Comparison of ENCODE assay signal across 11 cellular contexts in genomic region chr5:14212838-14213237, GRCh38.
DNase-seq lines count a peak whose midpoint lies in the region; ATAC-seq and TF ChIP-seq lines count a peak whose summit lies in the region.
"Had no signal": no experiment of that assay in that cellular context is flagged by ENCODE, and none has a peak within 500 bp of the region (broad histone marks: within the 10 kb centered on the region; RNA-seq: fewer than 3 reads in every experiment).

No MANE protein-coding gene starts in this region.

- H3K9me3 Mint-ChIP-seq in CD4-positive, alpha-beta memory T cell = peaks cover 0 to 3% (median 0%) of the 10 kb centered on the region in 8 donors
- H3K9me3 Mint-ChIP-seq: neural crest cell had no signal

- DNase-seq in NCI-H69 (lab: John Stamatoyannopoulos, UW) (peak; percentile 30), osteoblast (ENCODE audit: insufficient read length, low spot score, missing footprints) (no peak), globus pallidus (ENCODE audit: low spot score) (no peak), germinal center (ENCODE audit: low spot score) (no peak)
- DNase-seq in CD4-positive, alpha-beta memory T cell = no peak
- no peak for DNase-seq in activated CD4-positive, alpha-beta T cell treated with anti-CD3 and anti-CD28 coated beads, Interleukin-2, amount 50 U/mL, for 1 hour
- DNase-seq: NCI-H1436 had no signal

- H3K4me1 ChIP-seq in osteoblast (ENCODE audit: insufficient read depth, low read length) = peaks cover 69% of the 10 kb centered on the region
- H3K4me1 ChIP-seq in CD4-positive, alpha-beta memory T cell (ENCODE audit: insufficient read depth, low read length) = no peaks in the 10 kb centered on the region

- POLR2A ChIA-PET in CD4-positive, alpha-beta memory T cell (lab: Charles Lee; ENCODE audit: partially characterized antibody) = no interaction called here

- CTCF ChIA-PET in CD4-positive, alpha-beta memory T cell (lab: Charles Lee; ENCODE audit: partially characterized antibody) = no interaction called here

- H3K4me2 ChIP-seq in osteoblast (ENCODE audit: insufficient read depth, low read length) = peak overlapping the region; percentile 13

- H3K9me3 ChIP-seq in osteoblast (ENCODE audit: low read depth, low read length) = no peaks in the 10 kb centered on the region
- H3K9me3 ChIP-seq in CD4-positive, alpha-beta memory T cell (ENCODE audit: control insufficient read depth in 1 of 2, low read length in 2 of 2) = no peaks in the 10 kb centered on the region
- H3K9me3 ChIP-seq: suprapubic skin had no signal

- no peaks in the 10 kb centered on the region for H3K27me3 ChIP-seq in osteoblast (ENCODE audit: insufficient read depth, low read length)
- no peaks in the 10 kb centered on the region for H3K27me3 ChIP-seq in CD4-positive, alpha-beta memory T cell (ENCODE audit: insufficient read depth, low read length)
- H3K27me3 ChIP-seq: suprapubic skin had no signal

- H3K79me2 ChIP-seq in osteoblast (ENCODE audit: insufficient read depth, low read length) = peaks cover 99% of the 10 kb centered on the region

- peaks cover 11 to 22% of the 10 kb centered on the region in 2 donors for H3K27me3 Mint-ChIP-seq in CD4-positive, alpha-beta memory T cell

- H4K20me1 ChIP-seq in osteoblast (ENCODE audit: insufficient read depth, low read length) = peaks cover 71% of the 10 kb centered on the region

- no peaks in the 10 kb centered on the region for H3K36me3 Mint-ChIP-seq in CD4-positive, alpha-beta memory T cell

- no peak for TF ChIP-seq CTCF in osteoblast (IDR thresholded peaks at IDR 0.05; ENCODE audit: extremely low read depth, low read depth, low read length)

- H3K27ac Mint-ChIP-seq in CD4-positive, alpha-beta memory T cell = no peak overlapping the region

- H3K36me3 ChIP-seq in osteoblast (ENCODE audit: insufficient read depth, low read length) = no peaks in the 10 kb centered on the region
- H3K36me3 ChIP-seq in CD4-positive, alpha-beta memory T cell (ENCODE audit: insufficient read depth, low read length) = no peaks in the 10 kb centered on the region
- H3K36me3 ChIP-seq: suprapubic skin had no signal

- peak; percentile 34 for ATAC-seq in GM18868 (IDR thresholded peaks at IDR 0.05; ENCODE audit: unreplicated experiment)
- peak; percentile 28 for ATAC-seq in HG02610 (IDR thresholded peaks at IDR 0.05; ENCODE audit: unreplicated experiment)

- H3K4me3 Mint-ChIP-seq in CD4-positive, alpha-beta memory T cell = peak overlapping the region in 1 of 8 donors; percentile 3
- H3K4me3 Mint-ChIP-seq: neural crest cell had no signal

- peak overlapping the region; percentile 36 for H3K27ac ChIP-seq in osteoblast (ENCODE audit: low read depth, low read length)
- H3K27ac ChIP-seq in CD4-positive, alpha-beta memory T cell (ENCODE audit: low read depth, low read length) = no peak overlapping the region
- H3K27ac ChIP-seq: suprapubic skin had no signal

- intact Hi-C loops in CD4-positive, alpha-beta memory T cell (cut with micrococcal nuclease) = no loop called here

- no peak overlapping the region for H2AFZ ChIP-seq in osteoblast (ENCODE audit: low read length)

- no peaks in the 10 kb centered on the region for H3K4me1 Mint-ChIP-seq in CD4-positive, alpha-beta memory T cell

- H3K4me3 ChIP-seq in osteoblast (ENCODE audit: insufficient read depth, low read length) = no peak overlapping the region
- H3K4me3 ChIP-seq in CD4-positive, alpha-beta memory T cell (ENCODE audit: low read length in 2 of 2) = no peak overlapping the region
- H3K4me3 ChIP-seq: suprapubic skin had no signal
